ENCODE assay signal across 8 cellular contexts in genomic region chr15:40941078-40941527, GRCh38. TPM values are rescaled to one million over a fixed set of nuclear protein-coding genes. Genes with fewer than 3 reads are reported as not detected.
DNase-seq lines count a peak whose midpoint lies in the region; ATAC-seq and TF ChIP-seq lines count a peak whose summit lies in the region.

No MANE protein-coding gene starts in this region.

- H3K4me3 Mint-ChIP-seq in stimulated activated memory B cell treated with anti-CD40 and anti-IgM and Interleukin-4, amounts not matched to agents 10 μg/mL and 1 μg/mL and 100 μg/mL, for 72 hours = peak overlapping the region; percentile 60

- TF ChIP-seq CTCF in WI38 (IDR thresholded peaks at IDR 0.05; ENCODE audit: low read depth, low read length) = no peak

- no peak for TF ChIP-seq POLR2A in erythroblast (IDR thresholded peaks at IDR 0.05; ENCODE audit: low read length)

- H3K27me3 Mint-ChIP-seq in stimulated activated memory B cell treated with anti-CD40 and anti-IgM and Interleukin-4, amounts not matched to agents 10 μg/mL and 1 μg/mL and 100 μg/mL, for 72 hours = no peaks in the 10 kb centered on the region

- H3K27ac ChIP-seq in right cardiac atrium (ENCODE audit: low read length) = peak overlapping the region; percentile 39

- peaks cover 7% of the 10 kb centered on the region for H3K4me1 ChIP-seq in right cardiac atrium (ENCODE audit: control insufficient read depth, insufficient read depth, low read length)

- peak overlapping the region; percentile 63 for H3K27ac Mint-ChIP-seq in stimulated activated memory B cell treated with anti-CD40 and anti-IgM and Interleukin-4, amounts not matched to agents 10 μg/mL and 1 μg/mL and 100 μg/mL, for 72 hours

- no peaks in the 10 kb centered on the region for H3K9me3 ChIP-seq in right cardiac atrium (ENCODE audit: control insufficient read depth, low read length)

- intact Hi-C loops in right cardiac atrium (cut with DNase I) = loop anchor here in 2 of 4 donors (2.0 to 10.0 kb wide), 3 partner anchors 34 to 74 kb away; no protein-coding TSS in a partner anchor

- DNase-seq in DMS53 (lab: John Stamatoyannopoulos, UW) (peak; percentile 75), DMS53 treated with DMSO at 0.1 percent for 48 hours (lab: John Stamatoyannopoulos, UW; ENCODE audit: unreplicated experiment) (no peak), right cardiac atrium (no peak), NCI-H446 treated with DMSO at 0.1 percent for 48 hours (lab: John Stamatoyannopoulos, UW) (no peak), erythroblast (lab: John Stamatoyannopoulos, UW) (no peak)
- no peak for DNase-seq in activated CD4-positive, CD25-positive, alpha-beta regulatory T cell (lab: John Stamatoyannopoulos, UW)

- peak overlapping the region; percentile 29 for H3K4me3 ChIP-seq in WI38 (ENCODE audit: low read depth, low read length)
- peak overlapping the region; percentile 70 for H3K4me3 ChIP-seq in right cardiac atrium (ENCODE audit: low read length)

- H3K27me3 ChIP-seq in right cardiac atrium (ENCODE audit: control insufficient read depth, insufficient read depth) = no peaks in the 10 kb centered on the region

- ATAC-seq in right cardiac atrium = peak in 1 of 2 donors; percentile 10
- no peak for ATAC-seq in stimulated activated memory B cell treated with anti-CD40 and anti-IgM and Interleukin-4, amounts not matched to agents 10 μg/mL and 1 μg/mL and 100 μg/mL, for 72 hours

- H3K9me3 Mint-ChIP-seq in stimulated activated memory B cell treated with anti-CD40 and anti-IgM and Interleukin-4, amounts not matched to agents 10 μg/mL and 1 μg/mL and 100 μg/mL, for 72 hours = no peaks in the 10 kb centered on the region

- 21% methylated on average over 7 of the region's 7 CpGs for WGBS in right cardiac atrium

- H3K4me1 Mint-ChIP-seq in stimulated activated memory B cell treated with anti-CD40 and anti-IgM and Interleukin-4, amounts not matched to agents 10 μg/mL and 1 μg/mL and 100 μg/mL, for 72 hours = peaks cover 23% of the 10 kb centered on the region

- no peaks in the 10 kb centered on the region for H3K36me3 Mint-ChIP-seq in stimulated activated memory B cell treated with anti-CD40 and anti-IgM and Interleukin-4, amounts not matched to agents 10 μg/mL and 1 μg/mL and 100 μg/mL, for 72 hours

RNA-seq across cellular contexts. Expression of gene DLL4, which starts 12.0 kb away (rescaled TPM):
- total RNA-seq in right cardiac atrium = 10 to 100 TPM in 1 of 4 donors, 1 to 10 TPM in 3; 5.9 to 14.4 (median 7.2) TPM
- polyA plus RNA-seq in right cardiac atrium = 7.2 TPM

RNA-seq across cellular contexts. Expression of gene CHAC1, which starts 12.2 kb away (rescaled TPM):
- 1 to 10 TPM; 1.6 to 2.0 (median 1.7) TPM for total RNA-seq in right cardiac atrium
- 3.2 TPM for polyA plus RNA-seq in right cardiac atrium

RNA-seq across cellular contexts. Expression of gene VPS18, which starts 46.9 kb away (rescaled TPM):
- 10 to 100 TPM; 17.6 to 21.0 (median 19.4) TPM for total RNA-seq in right cardiac atrium
- 12.7 TPM for polyA plus RNA-seq in right cardiac atrium
